16 cellular contexts compared by ENCODE assay signal in genomic region chr18:57431512-57432080, GRCh38. TPM values are rescaled to one million over a fixed set of nuclear protein-coding genes. Genes with fewer than 3 reads are reported as not detected.
"Had no signal": no experiment of that assay in that cellular context is flagged by ENCODE, and none has a peak within 500 bp of the region (broad histone marks: within the 10 kb centered on the region; RNA-seq: fewer than 3 reads in every experiment).

No MANE protein-coding gene starts in this region.

- H3K4me3 Mint-ChIP-seq: activated CD8-positive, alpha-beta T cell treated with anti-CD3 and anti-CD28 coated beads for 36 hours; natural killer cell had no signal

- ATAC-seq: activated CD8-positive, alpha-beta T cell treated with anti-CD3 and anti-CD28 coated beads for 36 hours; foreskin keratinocyte; mucosa of descending colon; natural killer cell had no signal

- H3K9me3 ChIP-seq: mucosa of descending colon, uterus had no signal

- H3K27ac Mint-ChIP-seq: activated CD8-positive, alpha-beta T cell treated with anti-CD3 and anti-CD28 coated beads for 36 hours; natural killer cell had no signal

- FAIRE-seq: astrocyte, islet of Langerhans had no signal

- H3K36me3 ChIP-seq: uterus had no signal

- H3K4me1 ChIP-seq: foreskin keratinocyte had no signal

- DNase-seq: activated CD4-positive, alpha-beta T cell treated with anti-CD3 and anti-CD28 coated beads for 4 hours; activated CD8-positive, alpha-beta memory T cell treated with anti-CD3 and anti-CD28 coated beads, Interleukin-2, amount 50 U/mL, for 48 hours; activated CD8-positive, alpha-beta T cell treated with anti-CD3 and anti-CD28 coated beads for 36 hours; activated naive CD4-positive, alpha-beta T cell treated with Interleukin-2 at 50 U/mL for 16 hours; dorsolateral prefrontal cortex; foreskin keratinocyte; head of caudate nucleus; mammary epithelial cell; mucosa of descending colon; natural killer cell; stimulated activated CD4-positive, alpha-beta T cell treated with anti-CD3 and anti-CD28 coated beads, Interleukin-15, amount 100 ng/mL, for 24 hours; stimulated activated CD4-positive, alpha-beta T cell treated with anti-CD3 and anti-CD28 coated beads, Interleukin-4, amount 100 ng/mL, for 4 hours; uterus; WERI-Rb-1 had no signal

- H3K27ac ChIP-seq: dorsolateral prefrontal cortex, foreskin keratinocyte, uterus, WERI-Rb-1 had no signal

- H3K4me3 ChIP-seq: dorsolateral prefrontal cortex, mucosa of descending colon, uterus had no signal

RNA-seq across cellular contexts. Expression of gene ONECUT2, which starts 3.6 kb away (rescaled TPM):
- total RNA-seq: activated CD8-positive, alpha-beta T cell treated with anti-CD3 and anti-CD28 coated beads for 36 hours; natural killer cell had no signal
